Comparison of ENCODE assay signal across 21 cellular contexts in the genomic region with DNA sequence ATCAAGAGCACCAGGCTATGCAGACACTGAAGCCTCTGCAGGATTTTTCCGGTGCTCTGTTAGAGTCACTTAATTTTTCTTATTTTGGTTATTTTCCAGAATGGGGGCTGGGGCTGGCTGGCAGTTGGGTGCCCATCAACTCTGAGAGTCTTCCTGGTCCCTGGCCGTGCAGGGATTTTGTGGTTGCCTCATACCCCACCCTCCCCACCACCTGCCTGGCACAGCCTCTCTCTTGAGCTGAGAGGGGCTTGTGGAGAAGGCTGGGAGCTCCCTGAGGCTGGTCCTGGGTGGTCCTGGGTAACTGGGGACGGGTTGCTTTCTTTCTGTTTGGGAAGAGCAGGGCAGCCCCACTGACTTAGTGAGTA. TPM values are rescaled to one million over a fixed set of nuclear protein-coding genes. Genes with fewer than 3 reads are reported as not detected.
DNase-seq lines count a peak whose midpoint lies in the region; ATAC-seq and TF ChIP-seq lines count a peak whose summit lies in the region.
"Had no signal": no experiment of that assay in that cellular context is flagged by ENCODE, and none has a peak within 500 bp of the region (broad histone marks: within the 10 kb centered on the region; RNA-seq: fewer than 3 reads in every experiment).

No MANE protein-coding gene starts in this region.

- no peaks in the 10 kb centered on the region for H3K4me1 Mint-ChIP-seq in activated T-helper 2 cell treated with anti-CD3 and anti-CD28 coated beads, Interferon-gamma antibody, Interleukin-2, Interleukin-4, amounts not matched to agents 10 μg/mL and 5 μg/mL and 100 μg/mL, durations not matched to agents 14 hours and 24 hours and 36 hours (ENCODE audit: low read depth)
- H3K4me1 Mint-ChIP-seq: CD8-positive, alpha-beta memory T cell had no signal

- no peaks in the 10 kb centered on the region for H3K27me3 Mint-ChIP-seq in activated T-helper 2 cell treated with anti-CD3 and anti-CD28 coated beads, Interferon-gamma antibody, Interleukin-2, Interleukin-4, amounts not matched to agents 10 μg/mL and 5 μg/mL and 100 μg/mL, durations not matched to agents 14 hours and 24 hours and 36 hours (ENCODE audit: low read depth)

- H3K4me3 ChIP-seq in BLaER1 (0 out of 2 replicates have a peak overlapping the region, but pooled peaks have one; percentile 35), H7 (ENCODE audit: insufficient read depth, low read depth, low read length) (no peak overlapping the region), coronary artery (no peak overlapping the region)

- H3K4me3 Mint-ChIP-seq in activated T-helper 2 cell treated with anti-CD3 and anti-CD28 coated beads, Interferon-gamma antibody, Interleukin-2, Interleukin-4, amounts not matched to agents 10 μg/mL and 5 μg/mL and 100 μg/mL, durations not matched to agents 14 hours and 24 hours and 36 hours (ENCODE audit: low read depth), result no peak overlapping the region
- H3K4me3 Mint-ChIP-seq: CD8-positive, alpha-beta memory T cell had no signal

- H3K27ac ChIP-seq in BLaER1 (peak overlapping the region; percentile 81), coronary artery (no peak overlapping the region)

- peaks cover 97% of the 10 kb centered on the region for H3K4me1 ChIP-seq in BLaER1

- H3K36me3 ChIP-seq in BLaER1, result no peaks in the 10 kb centered on the region
- H3K36me3 ChIP-seq in H7 (replicated peaks; ENCODE audit: control insufficient read depth, insufficient read depth, low read length), result no peaks in the 10 kb centered on the region

- H3K9me3 Mint-ChIP-seq in activated T-helper 2 cell treated with anti-CD3 and anti-CD28 coated beads, Interferon-gamma antibody, Interleukin-2, Interleukin-4, amounts not matched to agents 10 μg/mL and 5 μg/mL and 100 μg/mL, durations not matched to agents 14 hours and 24 hours and 36 hours, result no peaks in the 10 kb centered on the region
- H3K9me3 Mint-ChIP-seq: CD8-positive, alpha-beta memory T cell had no signal

- H3K9ac ChIP-seq in BLaER1, result peak overlapping the region; percentile 84

- H4K20me1 ChIP-seq in BLaER1, result no peaks in the 10 kb centered on the region

- H3K9me3 ChIP-seq in BLaER1, result no peaks in the 10 kb centered on the region

- H3K27me3 ChIP-seq in BLaER1 (no peaks in the 10 kb centered on the region), H7 (ENCODE audit: control insufficient read depth, insufficient read depth, low read length) (no peaks in the 10 kb centered on the region)

- TF ChIP-seq CTCF in coronary artery (IDR thresholded peaks at IDR 0.05), result no peak

- H3K36me3 Mint-ChIP-seq in activated T-helper 2 cell treated with anti-CD3 and anti-CD28 coated beads, Interferon-gamma antibody, Interleukin-2, Interleukin-4, amounts not matched to agents 10 μg/mL and 5 μg/mL and 100 μg/mL, durations not matched to agents 14 hours and 24 hours and 36 hours (ENCODE audit: low read depth), result no peaks in the 10 kb centered on the region
- H3K36me3 Mint-ChIP-seq: CD8-positive, alpha-beta memory T cell had no signal

- no peak for ATAC-seq in HG02642 (IDR thresholded peaks at IDR 0.05; ENCODE audit: poor library complexity, unreplicated experiment)
- ATAC-seq: Right ventricle myocardium inferior had no signal

- H3K27ac Mint-ChIP-seq in activated T-helper 2 cell treated with anti-CD3 and anti-CD28 coated beads, Interferon-gamma antibody, Interleukin-2, Interleukin-4, amounts not matched to agents 10 μg/mL and 5 μg/mL and 100 μg/mL, durations not matched to agents 14 hours and 24 hours and 36 hours, result no peak overlapping the region
- H3K27ac Mint-ChIP-seq: CD8-positive, alpha-beta memory T cell had no signal

- H3K4me2 ChIP-seq in BLaER1, result peak overlapping the region; percentile 93

- intact Hi-C loops in activated T-helper 2 cell treated with anti-CD3 and anti-CD28 coated beads, Interferon-gamma antibody, Interleukin-2, Interleukin-4, amounts not matched to agents 10 μg/mL and 5 μg/mL and 100 μg/mL, durations not matched to agents 14 hours and 24 hours and 36 hours (cut with micrococcal nuclease), result no loop called here

- DNase-seq in H7 (peak; percentile 47), coronary artery (ENCODE audit: low spot score) (peak; percentile 43), mesenteric fat pad (ENCODE audit: low spot score) (peak; percentile 47), T1000 (lab: John Stamatoyannopoulos, UW) (no peak)
- no peak for DNase-seq in activated T-helper 2 cell treated with anti-CD3 and anti-CD28 coated beads, Interferon-gamma antibody, Interleukin-2, Interleukin-4, amounts not matched to agents 10 μg/mL and 5 μg/mL and 100 μg/mL, durations not matched to agents 14 hours and 24 hours and 36 hours (ENCODE audit: low spot score)
- DNase-seq: Calu3, DMS153, GOT3, Karpas-422, NCI-H1694, NCI-H2081, NCI-H446, NCI-H526, OCI-M1 had no signal

RNA-seq across cellular contexts. Expression of a gene that starts 23.3 kb away (rescaled TPM):
- total RNA-seq in H7 (2014; rRNA removed; shearing (Covaris generic)), result 0.42 TPM in 1 of 2 replicates, not detected in the other
- not detected for total RNA-seq in mesenteric fat pad
- total RNA-seq in activated T-helper 2 cell treated with anti-CD3 and anti-CD28 coated beads, Interferon-gamma antibody, Interleukin-2, Interleukin-4, amounts not matched to agents 10 μg/mL and 5 μg/mL and 100 μg/mL, durations not matched to agents 14 hours and 24 hours and 36 hours, result 0.07 and 0.09 TPM in 2 replicates
- total RNA-seq: Calu3, G401, M059J, Right ventricle myocardium inferior, SK-MEL-5 had no signal

Comparison
In these comparisons a context has a peak if more than half of its experiments do, and no peak if none do; other contexts are left out.
1. DNase-seq: peak in H7 (single experiment), coronary artery (single experiment) and mesenteric fat pad (single experiment); none in T1000 (single experiment) and activated T-helper 2 cell treated with anti-CD3 and anti-CD28 coated beads, Interferon-gamma antibody, Interleukin-2, Interleukin-4, amounts not matched to agents 10 μg/mL and 5 μg/mL and 100 μg/mL, durations not matched to agents 14 hours and 24 hours and 36 hours (single experiment).